In genomic region chr7:11133436-11133959, GRCh38 we compare ENCODE assay signal across 22 cellular contexts.
"Had no signal": no experiment of that assay in that cellular context is flagged by ENCODE, and none has a peak within 500 bp of the region (broad histone marks: within the 10 kb centered on the region; RNA-seq: fewer than 3 reads in every experiment).

No MANE protein-coding gene starts in this region.

- H3K27ac ChIP-seq: breast epithelium, colonic mucosa, esophagus muscularis mucosa, gastrocnemius medialis, left ventricle myocardium inferior, neutrophil, pancreas, psoas muscle, skin epidermis, transverse colon had no signal

- DNase-seq: activated CD4-positive, alpha-beta memory T cell treated with anti-CD3 and anti-CD28 coated beads for 36 hours; activated CD4-positive, alpha-beta T cell treated with anti-CD3 and anti-CD28 coated beads for 48 hours; activated CD4-positive, CD25-positive, alpha-beta regulatory T cell; activated naive CD4-positive, alpha-beta T cell treated with Interleukin-2 at 50 U/mL for 16 hours; activated naive CD8-positive, alpha-beta T cell treated with anti-CD3 and anti-CD28 coated beads for 36 hours; activated T-cell treated with anti-CD3 and anti-CD28 coated beads, Interleukin-2, amount 50 U/mL, for 48 hours; colonic mucosa; gastrocnemius medialis; hippocampal formation; kidney glomerular epithelial cell; left ventricle myocardium inferior; natural killer cell; pancreas; psoas muscle; right cardiac atrium; stimulated activated CD4-positive, alpha-beta T cell treated with anti-CD3 and anti-CD28 coated beads, Interleukin-2, amount 100 ng/mL, for 24 hours; stimulated activated naive B cell treated with anti-CD40 and anti-IgM and Interleukin-4, amounts not matched to agents 10 μg/mL and 1 μg/mL and 100 μg/mL, for 72 hours; transverse colon had no signal

- H3K4me3 ChIP-seq: breast epithelium, colonic mucosa, esophagus muscularis mucosa, gastrocnemius medialis, left ventricle myocardium inferior, pancreas, psoas muscle, skin epidermis, transverse colon had no signal

- ATAC-seq: gastrocnemius medialis; natural killer cell; pancreas; psoas muscle; right cardiac atrium; stimulated activated naive B cell treated with anti-CD40 and anti-IgM and Interleukin-4, amounts not matched to agents 10 μg/mL and 1 μg/mL and 100 μg/mL, for 72 hours had no signal

- H3K27me3 ChIP-seq: breast epithelium, colonic mucosa, esophagus muscularis mucosa, gastrocnemius medialis, neutrophil, pancreas, transverse colon had no signal

- H3K36me3 ChIP-seq: breast epithelium, colonic mucosa, gastrocnemius medialis, left ventricle myocardium inferior, neutrophil, pancreas had no signal

- H3K4me1 ChIP-seq: breast epithelium, pancreas, psoas muscle had no signal

- H3K9me3 ChIP-seq: breast epithelium, colonic mucosa, esophagus muscularis mucosa, gastrocnemius medialis, left ventricle myocardium inferior, neutrophil, pancreas, psoas muscle, transverse colon had no signal
